In the genomic region with DNA sequence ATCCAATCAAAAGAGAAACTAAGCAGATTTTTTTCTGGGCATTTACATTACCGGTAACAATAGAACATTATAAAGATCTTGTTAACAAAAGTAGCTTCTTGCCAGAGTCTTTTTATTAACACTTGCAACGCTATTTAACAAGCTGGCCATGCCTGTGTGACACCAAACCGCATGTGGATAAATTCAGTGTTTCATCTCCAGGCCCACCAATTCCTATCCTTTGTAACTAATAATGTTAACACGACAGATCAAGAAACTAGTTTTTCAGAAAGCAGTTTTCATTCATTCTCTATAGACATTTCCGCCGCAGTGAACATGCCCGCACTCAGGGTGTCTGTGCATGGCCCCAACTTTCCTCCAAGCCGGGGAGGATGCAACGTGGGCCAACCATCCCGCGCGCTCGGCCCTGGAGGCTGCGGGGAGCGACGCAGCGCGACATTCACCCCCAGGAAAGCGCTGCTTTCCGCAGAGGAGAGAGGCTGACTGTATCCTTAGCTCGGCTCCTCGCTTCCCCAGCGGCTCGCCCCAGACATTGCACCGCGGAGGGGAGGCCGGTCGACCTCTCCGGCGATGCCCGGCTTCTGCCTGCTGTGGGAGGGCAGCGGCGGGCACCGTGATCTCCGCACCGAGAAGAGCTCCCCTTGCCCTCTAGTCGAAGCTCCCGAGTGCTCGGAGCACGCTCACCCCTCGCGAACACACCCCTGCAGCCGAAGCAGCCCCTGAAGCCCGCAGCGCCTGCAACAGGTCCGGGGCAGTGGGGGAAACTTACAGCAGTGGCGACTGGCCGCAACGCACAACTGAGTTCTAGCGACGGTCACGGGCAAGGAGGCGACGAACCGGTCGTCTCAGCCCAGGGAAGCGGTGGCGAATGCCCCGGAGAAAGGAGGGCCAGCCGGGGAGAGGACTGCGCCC, we compare ENCODE assay signal across 1 cellular context.
TF ChIP-seq lines count a peak whose summit lies in the region.

No MANE protein-coding gene starts in this region.

TF ChIP-seq in HCT116, 20 proteins besides CTCF, POLR2A, EP300 and RAD21 (continued from another document):
- TF ChIP-seq, protein P1, sequence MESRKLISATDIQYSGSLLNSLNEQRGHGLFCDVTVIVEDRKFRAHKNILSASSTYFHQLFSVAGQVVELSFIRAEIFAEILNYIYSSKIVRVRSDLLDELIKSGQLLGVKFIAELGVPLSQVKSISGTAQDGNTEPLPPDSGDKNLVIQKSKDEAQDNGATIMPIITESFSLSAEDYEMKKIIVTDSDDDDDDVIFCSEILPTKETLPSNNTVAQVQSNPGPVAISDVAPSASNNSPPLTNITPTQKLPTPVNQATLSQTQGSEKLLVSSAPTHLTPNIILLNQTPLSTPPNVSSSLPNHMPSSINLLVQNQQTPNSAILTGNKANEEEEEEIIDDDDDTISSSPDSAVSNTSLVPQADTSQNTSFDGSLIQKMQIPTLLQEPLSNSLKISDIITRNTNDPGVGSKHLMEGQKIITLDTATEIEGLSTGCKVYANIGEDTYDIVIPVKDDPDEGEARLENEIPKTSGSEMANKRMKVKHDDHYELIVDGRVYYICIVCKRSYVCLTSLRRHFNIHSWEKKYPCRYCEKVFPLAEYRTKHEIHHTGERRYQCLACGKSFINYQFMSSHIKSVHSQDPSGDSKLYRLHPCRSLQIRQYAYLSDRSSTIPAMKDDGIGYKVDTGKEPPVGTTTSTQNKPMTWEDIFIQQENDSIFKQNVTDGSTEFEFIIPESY (IDR thresholded peaks at IDR 0.05; ENCODE audit: extremely low read depth, insufficient replicate concordance, low read length), result no peak
